In genomic region chr1:120449124-120449523, GRCh38 we compare ENCODE assay signal across 7 cellular contexts. TPM values are rescaled to one million over a fixed set of nuclear protein-coding genes. Genes with fewer than 3 reads are reported as not detected.
A peak's percentile ranks its signal among the peaks of the same experiment; 100 is the strongest.
DNase-seq lines count a peak whose midpoint lies in the region; TF ChIP-seq lines count a peak whose summit lies in the region.
"Not testable (repeated sequence)": the region's sequence is repeated elsewhere in the genome, so short reads cannot be mapped to it uniquely, and the experiment has no call there.

No MANE protein-coding gene starts in this region.

- H3K4me2 ChIP-seq in hepatocyte, neural progenitor cell: not testable (repeated sequence)

- H3K4me1 ChIP-seq in hepatocyte (ENCODE audit: insufficient read depth); neural progenitor cell: not testable (repeated sequence)

- H4K20me1 ChIP-seq in hepatocyte (ENCODE audit: insufficient read depth, poor library complexity, severe bottlenecking); neural progenitor cell (ENCODE audit: low read depth): not testable (repeated sequence)

- H3K9me3 Mint-ChIP-seq in T-helper 2 cell treated with Interferon-gamma antibody and Interleukin-4, amounts not matched to agents 5 μg/mL and 100 μg/mL, for 36 hours; activated naive CD4-positive, alpha-beta T cell treated with anti-CD3 and anti-CD28 coated beads for 36 hours; chondrocyte (ENCODE audit: low read depth); neural progenitor cell; type B pancreatic cell: not testable (repeated sequence)

- not testable (repeated sequence) for H3K9me3 ChIP-seq in hepatocyte (ENCODE audit: low read depth); neural progenitor cell (ENCODE audit: low read depth)

- H3K36me3 ChIP-seq in hepatocyte (replicated peaks; ENCODE audit: insufficient read depth, low read depth); neural progenitor cell: not testable (repeated sequence)

- not testable (repeated sequence) for H3K4me3 ChIP-seq in LNCaP clone FGC (ENCODE audit: low read depth, low read length); hepatocyte; neural progenitor cell

- H3K4me3 Mint-ChIP-seq in T-helper 2 cell treated with Interferon-gamma antibody and Interleukin-4, amounts not matched to agents 5 μg/mL and 100 μg/mL, for 36 hours; activated naive CD4-positive, alpha-beta T cell treated with anti-CD3 and anti-CD28 coated beads for 36 hours; chondrocyte (ENCODE audit: unreplicated experiment); neural progenitor cell; type B pancreatic cell: not testable (repeated sequence)

- not testable (repeated sequence) for H3K9me2 ChIP-seq in hepatocyte (replicated peaks; ENCODE audit: insufficient read depth)

- CTCF ChIA-PET in activated naive CD4-positive, alpha-beta T cell treated with anti-CD3 and anti-CD28 coated beads for 36 hours (lab: Charles Lee), result not testable (repeated sequence)

- not testable (repeated sequence) for H3K79me2 ChIP-seq in hepatocyte; neural progenitor cell (ENCODE audit: low read depth)

- not testable (repeated sequence) for H3F3A ChIP-seq in neural progenitor cell (ENCODE audit: low read depth)

- H3K27me3 ChIP-seq in hepatocyte, neural progenitor cell: not testable (repeated sequence)

- not testable (repeated sequence) for H3K36me3 Mint-ChIP-seq in T-helper 2 cell treated with Interferon-gamma antibody and Interleukin-4, amounts not matched to agents 5 μg/mL and 100 μg/mL, for 36 hours (ENCODE audit: low read depth); activated naive CD4-positive, alpha-beta T cell treated with anti-CD3 and anti-CD28 coated beads for 36 hours (ENCODE audit: low read depth); chondrocyte (ENCODE audit: low read depth); neural progenitor cell; type B pancreatic cell

- H3K27me3 Mint-ChIP-seq in T-helper 2 cell treated with Interferon-gamma antibody and Interleukin-4, amounts not matched to agents 5 μg/mL and 100 μg/mL, for 36 hours (ENCODE audit: low read depth); activated naive CD4-positive, alpha-beta T cell treated with anti-CD3 and anti-CD28 coated beads for 36 hours (ENCODE audit: low read depth); chondrocyte (ENCODE audit: low read depth); neural progenitor cell (ENCODE audit: insufficient read depth, low read depth); type B pancreatic cell: not testable (repeated sequence)

- not testable (repeated sequence) for H3K27ac ChIP-seq in hepatocyte, neural progenitor cell

- H3K9ac ChIP-seq in neural progenitor cell, result not testable (repeated sequence)

- peak overlapping the region; percentile 41 for H3K27ac Mint-ChIP-seq in T-helper 2 cell treated with Interferon-gamma antibody and Interleukin-4, amounts not matched to agents 5 μg/mL and 100 μg/mL, for 36 hours
- H3K27ac Mint-ChIP-seq in activated naive CD4-positive, alpha-beta T cell treated with anti-CD3 and anti-CD28 coated beads for 36 hours; chondrocyte (ENCODE audit: unreplicated experiment); neural progenitor cell; type B pancreatic cell: not testable (repeated sequence)

- not testable (repeated sequence) for H2AFZ ChIP-seq in hepatocyte; neural progenitor cell (replicated peaks)

- 38% methylated on average over 2 of the region's 5 CpGs for WGBS in hepatocyte (ENCODE audit: low lambda C conversion rate, missing lambda C conversion rate)

- intact Hi-C loops in activated naive CD4-positive, alpha-beta T cell treated with anti-CD3 and anti-CD28 coated beads for 36 hours (cut with micrococcal nuclease), result not testable (repeated sequence)

- peak; percentile 36 for TF ChIP-seq CTCF in LNCaP clone FGC (IDR thresholded peaks at IDR 0.05; ENCODE audit: control insufficient read depth, extremely low read depth, insufficient read depth)
- peak; percentile 61 for TF ChIP-seq CTCF in chondrocyte (IDR thresholded peaks at IDR 0.05)
- peak; percentile 40 for TF ChIP-seq CTCF in hepatocyte (IDR thresholded peaks at IDR 0.05; ENCODE audit: poor library complexity)
- TF ChIP-seq CTCF in neural progenitor cell (IDR thresholded peaks at IDR 0.05), result peak; percentile 27
- peak; percentile 42 for TF ChIP-seq CTCF in type B pancreatic cell (conservative IDR thresholded peaks at IDR 0.05)

- H3K4me1 Mint-ChIP-seq in T-helper 2 cell treated with Interferon-gamma antibody and Interleukin-4, amounts not matched to agents 5 μg/mL and 100 μg/mL, for 36 hours (ENCODE audit: low read depth); activated naive CD4-positive, alpha-beta T cell treated with anti-CD3 and anti-CD28 coated beads for 36 hours (ENCODE audit: low read depth); chondrocyte (ENCODE audit: low read depth); neural progenitor cell; type B pancreatic cell (ENCODE audit: unreplicated experiment): not testable (repeated sequence)

- not testable (repeated sequence) for DNase-seq in LNCaP clone FGC (ENCODE audit: low read depth); T-helper 2 cell treated with Interferon-gamma antibody and Interleukin-4, amounts not matched to agents 5 μg/mL and 100 μg/mL, for 36 hours (ENCODE audit: low spot score); chondrocyte (ENCODE audit: low spot score); hepatocyte (ENCODE audit: low spot score); neural progenitor cell (ENCODE audit: low spot score); type B pancreatic cell (ENCODE audit: extremely low spot score, unreplicated experiment)
- DNase-seq in activated naive CD4-positive, alpha-beta T cell treated with anti-CD3 and anti-CD28 coated beads for 36 hours, result peak; percentile 7

RNA-seq across cellular contexts. Expression of gene NBPF8, which starts 34.3 kb away (rescaled TPM):
- 10 to 100 TPM; 28.0 to 28.8 TPM for total RNA-seq in activated naive CD4-positive, alpha-beta T cell treated with anti-CD3 and anti-CD28 coated beads for 36 hours
- total RNA-seq in chondrocyte, result 15.8 to 22.8 TPM (median 16.4 TPM) in 3 replicates
- 14.4 and 19.1 TPM in 2 replicates for total RNA-seq in hepatocyte
- 7.3 and 11.4 TPM in 2 replicates for polyA plus RNA-seq in hepatocyte
- total RNA-seq in neural progenitor cell (ENCODE audit: low replicate concordance), result 6.3 and 7.2 TPM in 2 replicates
- total RNA-seq in type B pancreatic cell (ENCODE audit: low replicate concordance), result 5.8 and 21.5 TPM in 2 replicates
